ENCODE assay signal across 10 cellular contexts in the genomic region with DNA sequence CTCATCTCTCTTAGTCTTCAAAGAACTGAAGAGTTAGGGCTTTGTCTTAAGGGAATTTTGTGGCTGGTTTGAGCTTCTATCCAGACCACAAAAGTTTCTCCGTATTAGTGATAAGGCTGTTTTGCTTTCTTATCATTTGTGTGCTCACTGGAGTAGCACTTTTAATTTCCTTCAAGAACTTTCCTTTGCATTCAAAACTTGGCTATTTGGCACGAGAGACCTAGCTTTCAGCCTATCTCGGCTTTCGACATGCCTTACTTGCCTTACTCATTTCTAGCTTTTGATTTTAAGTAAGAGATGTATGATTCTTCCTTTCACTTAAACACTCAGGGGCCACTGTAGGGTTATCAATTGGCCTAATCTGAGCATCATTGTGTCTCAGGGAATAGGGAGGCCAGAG. TPM values are rescaled to one million over a fixed set of nuclear protein-coding genes. Genes with fewer than 3 reads are reported as not detected.
DNase-seq lines count a peak whose midpoint lies in the region; ATAC-seq, FAIRE-seq and TF ChIP-seq lines count a peak whose summit lies in the region.
"Had no signal": no experiment of that assay in that cellular context is flagged by ENCODE, and none has a peak within 500 bp of the region (broad histone marks: within the 10 kb centered on the region; RNA-seq: fewer than 3 reads in every experiment).

No MANE protein-coding gene starts in this region.

- FAIRE-seq in GM12891 (lab: Jason Lieb, UNC), result peak; percentile 88

- no peak for TF ChIP-seq POLR2A in GM12891 (IDR thresholded peaks at IDR 0.05; ENCODE audit: low read depth, low read length)

- DNase-seq in GM12891 (ENCODE audit: insufficient read length, low spot score) (no peak), iPS-NIHi11 (ENCODE audit: low spot score) (no peak), DMS53 (lab: John Stamatoyannopoulos, UW) (no peak), AML-193 (lab: John Stamatoyannopoulos, UW) (no peak)
- no peak for DNase-seq in stimulated activated CD8-positive, alpha-beta memory T cell treated with anti-CD3 and anti-CD28 coated beads, Interleukin-4, amount 100 ng/mL, for 48 hours
- DNase-seq: NCI-H524, retina had no signal

- ATAC-seq in GM18907 (IDR thresholded peaks at IDR 0.05; ENCODE audit: unreplicated experiment) (peak; percentile 97), HG02678 (IDR thresholded peaks at IDR 0.05; ENCODE audit: unreplicated experiment) (peak; percentile 95), HG03520 (IDR thresholded peaks at IDR 0.05; ENCODE audit: unreplicated experiment) (peak; percentile 92)

TF ChIP-seq in GM12891, 5 proteins besides CTCF, POLR2A, EP300 and RAD21:
- no peak for TF ChIP-seq POU2F2 (IDR thresholded peaks at IDR 0.05; ENCODE audit: low read depth, low read length)
- TF ChIP-seq SPI1 (IDR thresholded peaks at IDR 0.05; ENCODE audit: low read depth, low read length), result no peak
- TF ChIP-seq PAX5 (IDR thresholded peaks at IDR 0.05; ENCODE audit: insufficient read depth, low read length, severe bottlenecking), result peak; percentile 53

RNA-seq across cellular contexts. Expression of a gene that starts 29.9 kb away (rescaled TPM):
- polyA plus RNA-seq in GM12891 (2012; ENCODE audit: low read depth, missing spikeins), result 11.5 TPM

RNA-seq across cellular contexts. Expression of a gene that starts 55.7 kb away (rescaled TPM):
- polyA plus RNA-seq in GM12891 (2012; ENCODE audit: low read depth, missing spikeins), result 13.7 TPM
